In genomic region chr13:110644892-110645521, GRCh38 we compare ENCODE assay signal across 8 cellular contexts. TPM values are rescaled to one million over a fixed set of nuclear protein-coding genes. Genes with fewer than 3 reads are reported as not detected.
DNase-seq lines count a peak whose midpoint lies in the region; ATAC-seq and TF ChIP-seq lines count a peak whose summit lies in the region.

No MANE protein-coding gene starts in this region.

- TF ChIP-seq CTCF in adrenal gland (IDR thresholded peaks at IDR 0.05) = peak in 5 of 6 experiments; percentile 38 to 60 (median 54)

- ATAC-seq in GM18520 (IDR thresholded peaks at IDR 0.05; ENCODE audit: unreplicated experiment) (peak; percentile 61), HG03025 (IDR thresholded peaks at IDR 0.05; ENCODE audit: low FRiP score, unreplicated experiment) (peak; percentile 51), right cardiac atrium (peak; percentile 55 to 72)

- peak in 1 of 2 donors; percentile 35 for TF ChIP-seq POLR2A in adrenal gland (IDR thresholded peaks at IDR 0.05)

- H3K36me3 ChIP-seq in adrenal gland (replicated peaks in 1 of 2) (peaks cover 0 to 43% of the 10 kb centered on the region in 2 donors), rectal smooth muscle tissue (ENCODE audit: control insufficient read depth, insufficient read depth, low read length) (peaks cover 10% of the 10 kb centered on the region)

- WGBS in adrenal gland, 4 donors = 23 to 56% (median 33%) methylated on average over 5 to 28 of the region's 28 CpGs
- WGBS in right cardiac atrium = 40% methylated on average over 28 of the region's 28 CpGs

- H3K4me1 ChIP-seq in adrenal gland (replicated peaks in 1 of 2) (peaks cover 13 to 29% of the 10 kb centered on the region in 2 donors), right cardiac atrium (ENCODE audit: control insufficient read depth, insufficient read depth, low read length) (peaks cover 2% of the 10 kb centered on the region), rectal smooth muscle tissue (ENCODE audit: control insufficient read depth, insufficient read depth, low read length) (peaks cover 17% of the 10 kb centered on the region)

- H3K4me3 ChIP-seq in adrenal gland = no peak overlapping the region
- H3K4me3 ChIP-seq in right cardiac atrium (ENCODE audit: low read length) = no peak overlapping the region
- H3K4me3 ChIP-seq in rectal smooth muscle tissue (ENCODE audit: low read length) = no peak overlapping the region

- no peaks in the 10 kb centered on the region for H3K27me3 ChIP-seq in adrenal gland
- no peaks in the 10 kb centered on the region for H3K27me3 ChIP-seq in right cardiac atrium (ENCODE audit: control insufficient read depth, insufficient read depth)
- H3K27me3 ChIP-seq in rectal smooth muscle tissue (ENCODE audit: control insufficient read depth, insufficient read depth, low read length) = no peaks in the 10 kb centered on the region

- intact Hi-C loops in adrenal gland (cut with DNase I) = loop anchor here in 1 of 2 donors (10.0 kb wide), 1 partner anchor 50 kb away; no protein-coding TSS in a partner anchor
- intact Hi-C loops in right cardiac atrium (cut with DNase I) = no loop called here

- H3K27ac ChIP-seq in adrenal gland (no peak overlapping the region), right cardiac atrium (ENCODE audit: low read length) (no peak overlapping the region), rectal smooth muscle tissue (ENCODE audit: low read depth, low read length) (peak overlapping the region; percentile 48)

- H3K9ac ChIP-seq in rectal smooth muscle tissue (ENCODE audit: low read length) = no peak overlapping the region

- H3K9me3 ChIP-seq in adrenal gland (replicated peaks in 1 of 3) = no peaks in the 10 kb centered on the region
- H3K9me3 ChIP-seq in right cardiac atrium (ENCODE audit: control insufficient read depth, low read length) = no peaks in the 10 kb centered on the region

- DNase-seq in Ammon's horn (ENCODE audit: low spot score) (peak; percentile 83), NOMO-1 treated with DMSO at 0.1 percent for 48 hours (lab: John Stamatoyannopoulos, UW; ENCODE audit: unreplicated experiment) (peak; percentile 22), adrenal gland (peak; percentile 69 to 89 (median 82)), right cardiac atrium (peak; percentile 59 to 89 (median 86)), RKO (ENCODE audit: low spot score) (no peak)

RNA-seq across cellular contexts. Expression of gene NAXD, which starts 29.7 kb away (rescaled TPM):
- 10 to 100 TPM; 55.0 to 89.4 (median 58.5) TPM for total RNA-seq in adrenal gland
- 100 to 1,000 TPM in 2 of 3 donors, 10 to 100 TPM in 1; 48.5 to 107 (median 101) TPM for polyA plus RNA-seq in adrenal gland
- 10 to 100 TPM; 24.4 to 28.6 (median 26.5) TPM for total RNA-seq in right cardiac atrium
- 22.6 TPM for polyA plus RNA-seq in right cardiac atrium
